ENCODE assay signal across 14 cellular contexts in the genomic region with DNA sequence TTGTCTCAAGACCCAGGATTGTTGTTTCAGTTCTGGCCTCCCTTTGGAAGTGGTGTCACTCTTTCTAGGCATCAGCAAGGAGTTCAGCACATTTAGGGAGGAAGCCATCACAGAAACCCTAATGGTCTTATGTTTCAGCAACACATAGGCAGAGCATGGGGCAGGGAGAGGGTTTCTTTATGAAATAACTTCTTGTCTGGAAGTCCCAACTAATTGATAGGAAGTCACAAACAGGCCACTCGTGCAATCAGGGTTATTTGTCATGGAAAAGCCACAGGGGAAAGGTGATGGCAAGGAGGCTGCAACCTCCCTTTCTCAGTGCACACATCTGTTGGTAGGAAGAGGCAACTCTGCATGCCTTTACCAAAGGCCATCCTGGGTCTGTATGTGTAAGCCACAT.
DNase-seq lines count a peak whose midpoint lies in the region; ATAC-seq, FAIRE-seq and TF ChIP-seq lines count a peak whose summit lies in the region.
"Had no signal": no experiment of that assay in that cellular context is flagged by ENCODE, and none has a peak within 500 bp of the region (broad histone marks: within the 10 kb centered on the region; RNA-seq: fewer than 3 reads in every experiment).

No MANE protein-coding gene starts in this region.

- CTCF ChIA-PET in activated CD4-positive, alpha-beta T cell treated with anti-CD3 and anti-CD28 coated beads, Interleukin-2, amount 10 ng/mL, durations not matched to agents 7 days and 5 days (lab: Charles Lee): no interaction called here

- DNase-seq in stimulated activated naive CD8-positive, alpha-beta T cell treated with anti-CD3 and anti-CD28 coated beads, Interleukin-15, amount 100 ng/mL, for 72 hours: no peak
- no peak for DNase-seq in stimulated activated naive CD8-positive, alpha-beta T cell treated with anti-CD3 and anti-CD28 coated beads, Interleukin-15, Interleukin-2, amounts not matched to agents 100 U/mL and 50 U/mL, for 24 hours
- DNase-seq in left kidney (ENCODE audit: low read depth, low spot score) (peak; percentile 33), urothelium cell line (ENCODE audit: low spot score) (no peak), epidermal melanocyte (ENCODE audit: insufficient read length, low spot score) (no peak), heart right ventricle (no peak)
- no peak for DNase-seq in activated CD4-positive, alpha-beta T cell treated with anti-CD3 and anti-CD28 coated beads, Interleukin-2, amount 10 ng/mL, durations not matched to agents 7 days and 5 days
- DNase-seq: C1 segment of cervical spinal cord; NCI-H1417 treated with DMSO at 0.1 percent for 48 hours; NCI-H2029; NCI-H524 treated with DMSO at 0.1 percent for 48 hours; NK-92 treated with Interleukin-12 subunit alpha and Interleukin-12 subunit beta, amount 100 ng/mL, for 24 hours; PC-3 had no signal

- intact Hi-C loops in heart right ventricle (cut with DNase I): loop anchor here in 1 of 10 donors (10.0 kb wide), 1 partner anchor 576 kb away; no protein-coding TSS in a partner anchor

- H3K4me1 Mint-ChIP-seq in stimulated activated naive CD8-positive, alpha-beta T cell treated with anti-CD3 and anti-CD28 coated beads, Interleukin-15, amount 100 ng/mL, for 72 hours: peaks cover 9% of the 10 kb centered on the region
- no peaks in the 10 kb centered on the region for H3K4me1 Mint-ChIP-seq in activated CD4-positive, alpha-beta T cell treated with anti-CD3 and anti-CD28 coated beads, Interleukin-2, amount 10 ng/mL, durations not matched to agents 7 days and 5 days

- H3K27ac ChIP-seq in SU-DHL-6 (ENCODE audit: low read depth, low read length): peak overlapping the region; percentile 78
- no peak overlapping the region for H3K27ac ChIP-seq in heart right ventricle

- H3K4me1 ChIP-seq in heart right ventricle: peaks cover 0 to 6% (median 0%) of the 10 kb centered on the region in 9 donors

- no peaks in the 10 kb centered on the region for H4K20me1 ChIP-seq in SU-DHL-6 (ENCODE audit: low read depth, low read length)

- H3K9me3 ChIP-seq in SU-DHL-6 (ENCODE audit: insufficient read depth, low read length): no peaks in the 10 kb centered on the region
- H3K9me3 ChIP-seq in heart right ventricle: no peaks in the 10 kb centered on the region

- peaks cover 65% of the 10 kb centered on the region for H3F3A ChIP-seq in SU-DHL-6 (ENCODE audit: insufficient read depth)

- peaks cover 19% of the 10 kb centered on the region for H3K36me3 ChIP-seq in SU-DHL-6 (ENCODE audit: low read length)
- H3K36me3 ChIP-seq in heart right ventricle: no peaks in the 10 kb centered on the region

- peak overlapping the region; percentile 5 for H3K4me2 ChIP-seq in SU-DHL-6 (ENCODE audit: low read depth, low read length, poor library complexity, severe bottlenecking)

- no peak overlapping the region for H3K4me3 Mint-ChIP-seq in stimulated activated naive CD8-positive, alpha-beta T cell treated with anti-CD3 and anti-CD28 coated beads, Interleukin-15, amount 100 ng/mL, for 72 hours
- no peak overlapping the region for H3K4me3 Mint-ChIP-seq in activated CD4-positive, alpha-beta T cell treated with anti-CD3 and anti-CD28 coated beads, Interleukin-2, amount 10 ng/mL, durations not matched to agents 7 days and 5 days

- no peak overlapping the region for H2AFZ ChIP-seq in SU-DHL-6 (ENCODE audit: low read depth, low read length, severe bottlenecking)

- peak; percentile 44 for FAIRE-seq in urothelium cell line (lab: Jason Lieb, UNC)

- no peak overlapping the region for H3K4me3 ChIP-seq in SU-DHL-6 (ENCODE audit: insufficient read depth, low read length, poor library complexity, severe bottlenecking)
- no peak overlapping the region for H3K4me3 ChIP-seq in heart right ventricle

- TF ChIP-seq CTCF in SU-DHL-6 (IDR thresholded peaks at IDR 0.05; ENCODE audit: insufficient read depth, low read length, poor library complexity, severe bottlenecking) (no peak), heart right ventricle (IDR thresholded peaks at IDR 0.05) (no peak)

- POLR2A ChIA-PET in activated CD4-positive, alpha-beta T cell treated with anti-CD3 and anti-CD28 coated beads, Interleukin-2, amount 10 ng/mL, durations not matched to agents 7 days and 5 days (lab: Charles Lee): no interaction called here

- H3K27me3 Mint-ChIP-seq in stimulated activated naive CD8-positive, alpha-beta T cell treated with anti-CD3 and anti-CD28 coated beads, Interleukin-15, amount 100 ng/mL, for 72 hours: no peaks in the 10 kb centered on the region
- H3K27me3 Mint-ChIP-seq in activated CD4-positive, alpha-beta T cell treated with anti-CD3 and anti-CD28 coated beads, Interleukin-2, amount 10 ng/mL, durations not matched to agents 7 days and 5 days: peaks cover under 1% of the 10 kb centered on the region

- H3K9me2 ChIP-seq in SU-DHL-6 (replicated peaks; ENCODE audit: insufficient read depth, low read length): no peaks in the 10 kb centered on the region

- no peaks in the 10 kb centered on the region for H3K36me3 Mint-ChIP-seq in activated CD4-positive, alpha-beta T cell treated with anti-CD3 and anti-CD28 coated beads, Interleukin-2, amount 10 ng/mL, durations not matched to agents 7 days and 5 days (ENCODE audit: low read depth)

- peaks cover 8% of the 10 kb centered on the region; the same call in 1 of the 2 replicates for H3K79me2 ChIP-seq in SU-DHL-6 (ENCODE audit: insufficient read depth, low read length)

- no peak overlapping the region for H3K9ac ChIP-seq in SU-DHL-6 (ENCODE audit: low read length)

- no peaks in the 10 kb centered on the region for H3K9me3 Mint-ChIP-seq in stimulated activated naive CD8-positive, alpha-beta T cell treated with anti-CD3 and anti-CD28 coated beads, Interleukin-15, amount 100 ng/mL, for 72 hours
- no peaks in the 10 kb centered on the region for H3K9me3 Mint-ChIP-seq in activated CD4-positive, alpha-beta T cell treated with anti-CD3 and anti-CD28 coated beads, Interleukin-2, amount 10 ng/mL, durations not matched to agents 7 days and 5 days

- 71 to 72% methylated on average over 1 of the region's 1 CpG for WGBS in heart right ventricle, 2 donors

- H3K27ac Mint-ChIP-seq in stimulated activated naive CD8-positive, alpha-beta T cell treated with anti-CD3 and anti-CD28 coated beads, Interleukin-15, amount 100 ng/mL, for 72 hours: no peak overlapping the region
- H3K27ac Mint-ChIP-seq in activated CD4-positive, alpha-beta T cell treated with anti-CD3 and anti-CD28 coated beads, Interleukin-2, amount 10 ng/mL, durations not matched to agents 7 days and 5 days: no peak overlapping the region

- ATAC-seq in stimulated activated naive CD8-positive, alpha-beta T cell treated with anti-CD3 and anti-CD28 coated beads, Interleukin-15, amount 100 ng/mL, for 72 hours: peak; percentile 20
- no peak for ATAC-seq in stimulated activated naive CD8-positive, alpha-beta T cell treated with anti-CD3 and anti-CD28 coated beads, Interleukin-15, Interleukin-2, amounts not matched to agents 100 U/mL and 50 U/mL, for 24 hours
- ATAC-seq in heart right ventricle: no peak
- ATAC-seq: PC-3 had no signal

- H3K27me3 ChIP-seq in SU-DHL-6 (ENCODE audit: low read length) (no peaks in the 10 kb centered on the region), heart right ventricle (no peaks in the 10 kb centered on the region)
